ENCODE assay signal across 1 cellular context in the genomic region with DNA sequence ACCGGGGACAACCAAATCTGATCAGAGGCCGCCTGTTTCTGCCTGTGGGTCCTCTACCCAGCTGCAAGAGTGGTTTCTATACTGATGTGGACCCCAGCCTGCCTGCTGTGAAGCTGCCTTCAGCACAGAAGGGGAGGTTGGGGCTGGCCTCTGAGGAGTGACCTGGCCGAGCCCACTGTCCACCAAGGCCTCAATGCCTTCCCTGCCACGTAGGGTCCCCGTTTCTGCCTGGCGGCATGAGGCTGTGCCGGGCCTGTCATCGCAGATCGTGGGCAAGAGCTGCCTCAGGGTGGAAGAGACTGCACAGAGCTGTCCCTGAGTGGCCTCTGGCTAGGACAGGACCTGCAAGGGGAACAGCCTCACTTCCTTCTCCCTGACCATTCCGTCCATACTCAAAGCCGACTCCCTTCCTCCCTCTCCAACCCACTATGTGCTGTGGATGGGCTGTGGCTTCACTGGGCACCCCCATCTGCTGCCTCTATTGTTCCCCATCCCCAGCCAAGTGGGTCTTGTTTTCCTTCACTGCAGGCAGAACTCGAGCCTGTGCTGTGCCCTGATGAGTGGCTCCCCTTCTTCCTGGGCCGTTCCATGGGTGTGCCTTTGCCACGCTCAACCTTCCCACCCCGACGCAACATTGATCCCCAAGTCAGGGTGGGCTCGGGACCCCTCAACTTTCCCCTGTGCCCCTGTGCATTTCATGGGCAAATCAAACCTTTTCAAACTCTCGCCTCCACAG.
TF ChIP-seq lines count a peak whose summit lies in the region.

No MANE protein-coding gene starts in this region.

TF ChIP-seq in HepG2, 621 proteins besides CTCF, POLR2A, EP300 and RAD21 (continued from another document):
- TF ChIP-seq ZNF253 (CRISPR knock-in tag; IDR thresholded peaks at IDR 0.05; ENCODE audit: borderline replicate concordance) (0 out of 2 replicates have a peak, but pooled peaks have one; percentile 44), RBM39 (IDR thresholded peaks at IDR 0.05; ENCODE audit: low read depth, low read length, poor library complexity, severe bottlenecking) (no peak), ZNF468 (CRISPR knock-in tag; IDR thresholded peaks at IDR 0.05) (0 out of 2 replicates have a peak, but pooled peaks have one; percentile 63)
TF ChIP-seq in HepG2: peak in this region for 3.
